ENCODE assay signal across 1 cellular context in the genomic region with DNA sequence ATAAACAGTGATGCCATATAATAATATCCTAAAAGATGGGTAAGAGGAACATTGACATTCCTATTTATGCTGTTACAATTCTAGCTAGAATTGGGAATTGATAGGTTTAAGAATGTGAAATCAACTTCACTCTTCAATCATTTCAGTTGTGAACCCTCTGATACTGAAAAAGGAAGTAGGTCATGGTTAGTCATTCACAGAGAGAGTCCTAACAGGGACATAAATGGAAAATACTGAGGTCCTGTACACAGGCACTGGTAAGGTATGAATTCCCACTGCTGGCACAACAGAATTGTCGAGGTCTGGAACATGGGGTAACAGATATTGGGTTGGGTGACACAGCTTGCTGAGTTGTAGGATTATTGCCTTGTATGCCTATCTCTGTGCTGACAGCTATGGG.
TF ChIP-seq lines count a peak whose summit lies in the region.

No MANE protein-coding gene starts in this region.

TF ChIP-seq in GM23338, 12 proteins besides CTCF, POLR2A, EP300 and RAD21 (continued from another document):
- TF ChIP-seq, protein P1, sequence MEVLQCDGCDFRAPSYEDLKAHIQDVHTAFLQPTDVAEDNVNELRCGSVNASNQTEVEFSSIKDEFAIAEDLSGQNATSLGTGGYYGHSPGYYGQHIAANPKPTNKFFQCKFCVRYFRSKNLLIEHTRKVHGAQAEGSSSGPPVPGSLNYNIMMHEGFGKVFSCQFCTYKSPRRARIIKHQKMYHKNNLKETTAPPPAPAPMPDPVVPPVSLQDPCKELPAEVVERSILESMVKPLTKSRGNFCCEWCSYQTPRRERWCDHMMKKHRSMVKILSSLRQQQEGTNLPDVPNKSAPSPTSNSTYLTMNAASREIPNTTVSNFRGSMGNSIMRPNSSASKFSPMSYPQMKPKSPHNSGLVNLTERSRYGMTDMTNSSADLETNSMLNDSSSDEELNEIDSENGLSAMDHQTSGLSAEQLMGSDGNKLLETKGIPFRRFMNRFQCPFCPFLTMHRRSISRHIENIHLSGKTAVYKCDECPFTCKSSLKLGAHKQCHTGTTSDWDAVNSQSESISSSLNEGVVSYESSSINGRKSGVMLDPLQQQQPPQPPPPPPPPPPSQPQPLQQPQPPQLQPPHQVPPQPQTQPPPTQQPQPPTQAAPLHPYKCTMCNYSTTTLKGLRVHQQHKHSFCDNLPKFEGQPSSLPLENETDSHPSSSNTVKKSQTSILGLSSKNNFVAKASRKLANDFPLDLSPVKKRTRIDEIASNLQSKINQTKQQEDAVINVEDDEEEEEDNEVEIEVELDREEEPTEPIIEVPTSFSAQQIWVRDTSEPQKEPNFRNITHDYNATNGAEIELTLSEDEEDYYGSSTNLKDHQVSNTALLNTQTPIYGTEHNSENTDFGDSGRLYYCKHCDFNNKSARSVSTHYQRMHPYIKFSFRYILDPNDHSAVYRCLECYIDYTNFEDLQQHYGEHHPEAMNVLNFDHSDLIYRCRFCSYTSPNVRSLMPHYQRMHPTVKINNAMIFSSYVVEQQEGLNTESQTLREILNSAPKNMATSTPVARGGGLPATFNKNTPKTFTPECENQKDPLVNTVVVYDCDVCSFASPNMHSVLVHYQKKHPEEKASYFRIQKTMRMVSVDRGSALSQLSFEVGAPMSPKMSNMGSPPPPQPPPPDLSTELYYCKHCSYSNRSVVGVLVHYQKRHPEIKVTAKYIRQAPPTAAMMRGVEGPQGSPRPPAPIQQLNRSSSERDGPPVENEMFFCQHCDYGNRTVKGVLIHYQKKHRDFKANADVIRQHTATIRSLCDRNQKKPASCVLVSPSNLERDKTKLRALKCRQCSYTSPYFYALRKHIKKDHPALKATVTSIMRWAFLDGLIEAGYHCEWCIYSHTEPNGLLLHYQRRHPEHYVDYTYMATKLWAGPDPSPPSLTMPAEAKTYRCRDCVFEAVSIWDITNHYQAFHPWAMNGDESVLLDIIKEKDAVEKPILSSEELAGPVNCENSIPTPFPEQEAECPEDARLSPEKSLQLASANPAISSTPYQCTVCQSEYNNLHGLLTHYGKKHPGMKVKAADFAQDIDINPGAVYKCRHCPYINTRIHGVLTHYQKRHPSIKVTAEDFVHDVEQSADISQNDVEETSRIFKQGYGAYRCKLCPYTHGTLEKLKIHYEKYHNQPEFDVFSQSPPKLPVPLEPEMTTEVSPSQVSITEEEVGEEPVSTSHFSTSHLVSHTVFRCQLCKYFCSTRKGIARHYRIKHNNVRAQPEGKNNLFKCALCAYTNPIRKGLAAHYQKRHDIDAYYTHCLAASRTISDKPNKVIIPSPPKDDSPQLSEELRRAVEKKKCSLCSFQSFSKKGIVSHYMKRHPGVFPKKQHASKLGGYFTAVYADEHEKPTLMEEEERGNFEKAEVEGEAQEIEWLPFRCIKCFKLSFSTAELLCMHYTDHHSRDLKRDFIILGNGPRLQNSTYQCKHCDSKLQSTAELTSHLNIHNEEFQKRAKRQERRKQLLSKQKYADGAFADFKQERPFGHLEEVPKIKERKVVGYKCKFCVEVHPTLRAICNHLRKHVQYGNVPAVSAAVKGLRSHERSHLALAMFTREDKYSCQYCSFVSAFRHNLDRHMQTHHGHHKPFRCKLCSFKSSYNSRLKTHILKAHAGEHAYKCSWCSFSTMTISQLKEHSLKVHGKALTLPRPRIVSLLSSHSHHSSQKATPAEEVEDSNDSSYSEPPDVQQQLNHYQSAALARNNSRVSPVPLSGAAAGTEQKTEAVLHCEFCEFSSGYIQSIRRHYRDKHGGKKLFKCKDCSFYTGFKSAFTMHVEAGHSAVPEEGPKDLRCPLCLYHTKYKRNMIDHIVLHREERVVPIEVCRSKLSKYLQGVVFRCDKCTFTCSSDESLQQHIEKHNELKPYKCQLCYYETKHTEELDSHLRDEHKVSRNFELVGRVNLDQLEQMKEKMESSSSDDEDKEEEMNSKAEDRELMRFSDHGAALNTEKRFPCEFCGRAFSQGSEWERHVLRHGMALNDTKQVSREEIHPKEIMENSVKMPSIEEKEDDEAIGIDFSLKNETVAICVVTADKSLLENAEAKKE (CRISPR knock-in tag; IDR thresholded peaks at IDR 0.05): no peak
- TF ChIP-seq CREB1 (CRISPR knock-in tag; IDR thresholded peaks at IDR 0.05; ENCODE audit: low read depth) (no peak), EZH2phosphoT487 (IDR thresholded peaks at IDR 0.05; ENCODE audit: unreplicated experiment) (no peak), ZNF331 (CRISPR knock-in tag; IDR thresholded peaks at IDR 0.05; ENCODE audit: low read depth) (no peak)
- TF ChIP-seq, protein P2, sequence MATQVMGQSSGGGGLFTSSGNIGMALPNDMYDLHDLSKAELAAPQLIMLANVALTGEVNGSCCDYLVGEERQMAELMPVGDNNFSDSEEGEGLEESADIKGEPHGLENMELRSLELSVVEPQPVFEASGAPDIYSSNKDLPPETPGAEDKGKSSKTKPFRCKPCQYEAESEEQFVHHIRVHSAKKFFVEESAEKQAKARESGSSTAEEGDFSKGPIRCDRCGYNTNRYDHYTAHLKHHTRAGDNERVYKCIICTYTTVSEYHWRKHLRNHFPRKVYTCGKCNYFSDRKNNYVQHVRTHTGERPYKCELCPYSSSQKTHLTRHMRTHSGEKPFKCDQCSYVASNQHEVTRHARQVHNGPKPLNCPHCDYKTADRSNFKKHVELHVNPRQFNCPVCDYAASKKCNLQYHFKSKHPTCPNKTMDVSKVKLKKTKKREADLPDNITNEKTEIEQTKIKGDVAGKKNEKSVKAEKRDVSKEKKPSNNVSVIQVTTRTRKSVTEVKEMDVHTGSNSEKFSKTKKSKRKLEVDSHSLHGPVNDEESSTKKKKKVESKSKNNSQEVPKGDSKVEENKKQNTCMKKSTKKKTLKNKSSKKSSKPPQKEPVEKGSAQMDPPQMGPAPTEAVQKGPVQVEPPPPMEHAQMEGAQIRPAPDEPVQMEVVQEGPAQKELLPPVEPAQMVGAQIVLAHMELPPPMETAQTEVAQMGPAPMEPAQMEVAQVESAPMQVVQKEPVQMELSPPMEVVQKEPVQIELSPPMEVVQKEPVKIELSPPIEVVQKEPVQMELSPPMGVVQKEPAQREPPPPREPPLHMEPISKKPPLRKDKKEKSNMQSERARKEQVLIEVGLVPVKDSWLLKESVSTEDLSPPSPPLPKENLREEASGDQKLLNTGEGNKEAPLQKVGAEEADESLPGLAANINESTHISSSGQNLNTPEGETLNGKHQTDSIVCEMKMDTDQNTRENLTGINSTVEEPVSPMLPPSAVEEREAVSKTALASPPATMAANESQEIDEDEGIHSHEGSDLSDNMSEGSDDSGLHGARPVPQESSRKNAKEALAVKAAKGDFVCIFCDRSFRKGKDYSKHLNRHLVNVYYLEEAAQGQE (IDR thresholded peaks at IDR 0.05; ENCODE audit: unreplicated experiment): no peak
